ENCODE assay signal across 8 cellular contexts in the genomic region with DNA sequence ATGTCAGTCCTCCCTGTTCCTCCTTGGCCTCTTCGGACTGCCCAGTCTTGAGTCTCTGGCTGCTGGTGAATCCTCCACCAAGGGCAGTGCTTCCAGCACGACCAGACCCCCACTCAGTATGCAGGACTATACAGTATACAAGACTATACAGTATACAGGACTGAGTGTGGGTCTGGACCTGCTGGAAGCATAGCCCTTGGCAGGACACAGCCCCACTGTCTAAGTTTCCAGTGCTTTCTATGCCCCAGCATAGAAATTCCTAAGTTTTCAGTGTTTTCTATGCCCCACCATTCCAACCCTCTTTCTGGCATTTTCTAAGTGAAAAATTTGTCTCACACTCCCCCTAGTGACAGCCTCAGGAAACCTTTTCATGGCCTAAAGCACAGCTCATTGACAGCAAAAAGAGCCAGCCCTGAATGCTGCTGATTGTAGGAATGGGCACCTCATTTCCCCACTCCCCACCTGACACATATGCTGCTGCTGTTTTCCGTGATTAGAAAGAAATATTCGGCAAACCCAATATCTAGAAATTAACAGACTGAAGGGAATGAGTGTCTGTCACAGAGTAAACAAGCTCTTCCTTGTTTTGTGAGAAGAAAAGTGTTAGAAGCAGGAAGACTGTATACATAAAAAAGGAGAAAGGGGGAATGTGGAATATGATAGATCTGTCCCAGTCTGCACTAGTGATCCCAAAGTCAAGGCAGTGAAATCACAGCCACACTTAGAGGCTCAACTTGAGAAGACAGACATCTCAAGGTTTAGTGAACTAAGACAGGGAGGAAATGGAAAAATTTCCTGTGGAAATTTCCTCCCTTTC.
DNase-seq lines count a peak whose midpoint lies in the region; ATAC-seq, FAIRE-seq and TF ChIP-seq lines count a peak whose summit lies in the region.

No MANE protein-coding gene starts in this region.

- ATAC-seq in HG03175 (IDR thresholded peaks at IDR 0.05; ENCODE audit: unreplicated experiment) (peak; percentile 89), left lung (peak; percentile 95)

- no peaks in the 10 kb centered on the region for H3K27me3 ChIP-seq in left lung

- no peaks in the 10 kb centered on the region for H3K4me1 ChIP-seq in left lung

- peak; percentile 86 for FAIRE-seq in GM19239 (lab: Jason Lieb, UNC)

- no peaks in the 10 kb centered on the region for H3K36me3 ChIP-seq in left lung

- peak; percentile 55 to 59 for TF ChIP-seq CTCF in left lung (IDR thresholded peaks at IDR 0.05)

- H3K9me3 ChIP-seq in left lung = no peaks in the 10 kb centered on the region

- DNase-seq in DMS153 treated with DMSO at 0.1 percent for 48 hours (lab: John Stamatoyannopoulos, UW; ENCODE audit: unreplicated experiment) (peak; percentile 64), GM19239 (ENCODE audit: insufficient read length, low spot score) (no peak), NCI-H748 treated with DMSO at 0.1 percent for 48 hours (lab: John Stamatoyannopoulos, UW) (peak; percentile 46), caudate nucleus (lab: John Stamatoyannopoulos, UW) (peak in 31 of 61 donors; percentile 0 to 56 (median 16)), left lung (no peak), ureter (ENCODE audit: low spot score) (peak; percentile 58)
- DNase-seq in stimulated activated CD4-positive, alpha-beta T cell treated with anti-CD3 and anti-CD28 coated beads, Interleukin-2, amount 100 ng/mL, for 48 hours = no peak

- no peak overlapping the region for H3K27ac ChIP-seq in caudate nucleus (ENCODE audit: low read depth, low read length)
- no peak overlapping the region for H3K27ac ChIP-seq in left lung

- no peak overlapping the region for H3K4me3 ChIP-seq in left lung

- intact Hi-C loops in left lung (cut with DNase I) = no loop called here

Comparison
In these comparisons a context has a peak if more than half of its experiments do, and no peak if none do; other contexts are left out.
1. DNase-seq: peak in DMS153 treated with DMSO at 0.1 percent for 48 hours (single experiment), NCI-H748 treated with DMSO at 0.1 percent for 48 hours (single experiment), caudate nucleus (31 of 61) and ureter (single experiment); none in GM19239 (single experiment), left lung (0 of 2) and stimulated activated CD4-positive, alpha-beta T cell treated with anti-CD3 and anti-CD28 coated beads, Interleukin-2, amount 100 ng/mL, for 48 hours (0 of 2).